In the genomic region with DNA sequence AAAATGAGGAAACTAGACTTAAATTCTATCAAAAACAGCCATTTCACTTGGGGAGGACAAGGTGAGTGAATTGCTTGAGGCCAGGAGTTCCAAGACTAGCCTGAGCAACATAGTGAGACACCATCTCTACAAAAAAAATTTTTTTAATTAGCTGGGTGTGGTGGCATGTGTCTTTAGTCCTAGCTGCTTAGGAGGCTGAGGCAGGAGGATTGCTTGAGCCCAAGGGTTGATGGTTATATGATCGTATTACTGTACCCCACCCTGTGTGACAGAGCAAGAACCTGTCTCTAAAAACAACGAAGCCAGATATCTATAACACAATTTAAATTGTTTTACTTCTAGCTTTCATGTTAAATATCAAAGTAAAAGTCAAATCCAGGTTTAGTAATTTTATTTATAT, we compare ENCODE assay signal across 26 cellular contexts.
DNase-seq lines count a peak whose midpoint lies in the region; ATAC-seq and TF ChIP-seq lines count a peak whose summit lies in the region.
"Had no signal": no experiment of that assay in that cellular context is flagged by ENCODE, and none has a peak within 500 bp of the region (broad histone marks: within the 10 kb centered on the region; RNA-seq: fewer than 3 reads in every experiment).

No MANE protein-coding gene starts in this region.

- H3K4me3 Mint-ChIP-seq in H9 (no peak overlapping the region), WTC11 (no peak overlapping the region), T-cell (no peak overlapping the region)
- H3K4me3 Mint-ChIP-seq in naive thymus-derived CD8-positive, alpha-beta T cell: no peak overlapping the region
- H3K4me3 Mint-ChIP-seq: CD14-positive monocyte; CD4-positive, alpha-beta memory T cell; CD4-positive, CD25-positive, alpha-beta regulatory T cell; CD8-positive, alpha-beta memory T cell had no signal

- H3K27me3 Mint-ChIP-seq in H9 (ENCODE audit: low read depth): no peaks in the 10 kb centered on the region
- no peaks in the 10 kb centered on the region for H3K27me3 Mint-ChIP-seq in WTC11 (ENCODE audit: low read depth)
- H3K27me3 Mint-ChIP-seq in T-cell: no peaks in the 10 kb centered on the region
- no peaks in the 10 kb centered on the region for H3K27me3 Mint-ChIP-seq in naive thymus-derived CD8-positive, alpha-beta T cell
- H3K27me3 Mint-ChIP-seq: CD4-positive, alpha-beta memory T cell; CD4-positive, CD25-positive, alpha-beta regulatory T cell; CD8-positive, alpha-beta memory T cell had no signal

- H3K36me3 ChIP-seq in mesendoderm (ENCODE audit: control insufficient read depth, insufficient read depth, low read length) (no peaks in the 10 kb centered on the region), transverse colon (no peaks in the 10 kb centered on the region)
- H3K36me3 ChIP-seq: BE2C had no signal

- TF ChIP-seq POLR2A in transverse colon (IDR thresholded peaks at IDR 0.05): no peak

- H3K9me3 ChIP-seq in H9 (ENCODE audit: control insufficient read depth, low read depth, low read length) (no peaks in the 10 kb centered on the region), transverse colon (no peaks in the 10 kb centered on the region)
- H3K9me3 ChIP-seq: BE2C, BLaER1 had no signal

- H3K4me3 ChIP-seq in mesendoderm (ENCODE audit: low read length) (no peak overlapping the region), transverse colon (no peak overlapping the region)
- H3K4me3 ChIP-seq: BLaER1, GM12878 had no signal

- H3K56ac ChIP-seq in H9 (ENCODE audit: insufficient read length, low read depth, low read length) (no peak overlapping the region), mesendoderm (ENCODE audit: low read length) (no peak overlapping the region)

- no peak overlapping the region for H3K27ac ChIP-seq in H9 (ENCODE audit: insufficient read length, low read depth, low read length)
- no peak overlapping the region for H3K27ac ChIP-seq in mesendoderm (ENCODE audit: low read depth, low read length)
- H3K27ac ChIP-seq in transverse colon: no peak overlapping the region
- H3K27ac ChIP-seq in caudate nucleus (ENCODE audit: low read depth, low read length): no peak overlapping the region
- H3K27ac ChIP-seq: BLaER1 had no signal

- H3K4me2 ChIP-seq in H9 (ENCODE audit: insufficient read depth, insufficient read length, low read length) (no peak overlapping the region), mesendoderm (ENCODE audit: low read length) (no peak overlapping the region)
- H3K4me2 ChIP-seq: BLaER1 had no signal

- H3K79me1 ChIP-seq in H9 (ENCODE audit: insufficient read depth, low read depth, low read length, poor library complexity, severe bottlenecking): no peaks in the 10 kb centered on the region
- H3K79me1 ChIP-seq in mesendoderm (ENCODE audit: low read length): no peaks in the 10 kb centered on the region

- peaks cover 0 to 4% (median 1%) of the 10 kb centered on the region in 3 experiments; a peak in 4 of 7 replicates for H3K36me3 Mint-ChIP-seq in H9 (ENCODE audit: insufficient read depth in 1 of 3, low read depth in 3 of 3)
- peaks cover 6% of the 10 kb centered on the region for H3K36me3 Mint-ChIP-seq in WTC11
- peaks cover 6% of the 10 kb centered on the region for H3K36me3 Mint-ChIP-seq in T-cell
- H3K36me3 Mint-ChIP-seq in naive thymus-derived CD8-positive, alpha-beta T cell: peaks cover 0 to 6% (median 2%) of the 10 kb centered on the region in 3 donors

- no peaks in the 10 kb centered on the region for H3K27me3 ChIP-seq in H9 (ENCODE audit: insufficient read depth, low read length)
- H3K27me3 ChIP-seq in mesendoderm (ENCODE audit: insufficient read depth, low read length, poor library complexity): no peaks in the 10 kb centered on the region
- no peaks in the 10 kb centered on the region for H3K27me3 ChIP-seq in transverse colon
- H3K27me3 ChIP-seq: BE2C, BLaER1 had no signal

- POLR2A ChIA-PET in WTC11 (lab: Charles Lee) (no interaction called here), T-cell (lab: Charles Lee) (interaction anchor here in 1 of 2 donors (0.6 kb wide), 1 partner anchor 12 kb away, joined by 3 read pairs; no protein-coding TSS in a partner anchor)
- POLR2A ChIA-PET in naive thymus-derived CD8-positive, alpha-beta T cell (lab: Charles Lee): no interaction called here

- no peak overlapping the region for H4K91ac ChIP-seq in H9 (ENCODE audit: insufficient read length, low read depth, low read length)

- H3K18ac ChIP-seq in H9 (ENCODE audit: insufficient read length, low read depth, low read length): no peak overlapping the region
- H3K18ac ChIP-seq in mesendoderm (ENCODE audit: low read length): peak overlapping the region; percentile 18

- H3K9me3 Mint-ChIP-seq in H9 (no peaks in the 10 kb centered on the region), WTC11 (no peaks in the 10 kb centered on the region), T-cell (no peaks in the 10 kb centered on the region)
- H3K9me3 Mint-ChIP-seq in naive thymus-derived CD8-positive, alpha-beta T cell: no peaks in the 10 kb centered on the region
- H3K9me3 Mint-ChIP-seq: CD14-positive monocyte; CD4-positive, alpha-beta memory T cell; CD4-positive, CD25-positive, alpha-beta regulatory T cell; CD8-positive, alpha-beta memory T cell had no signal

- H3K4ac ChIP-seq in H9 (ENCODE audit: low read depth, low read length) (no peak overlapping the region), mesendoderm (ENCODE audit: low read depth, low read length) (no peak overlapping the region)

- no peak overlapping the region for H3T11ph ChIP-seq in H9 (ENCODE audit: low read length)

- no peak overlapping the region for H2AFZ ChIP-seq in H9 (ENCODE audit: low read length)

- TF ChIP-seq CTCF in H9 (conservative IDR thresholded peaks at IDR 0.05) (no peak), WTC11 (IDR thresholded peaks at IDR 0.05) (no peak), transverse colon (IDR thresholded peaks at IDR 0.05) (no peak)

- H3K4me1 ChIP-seq in H9 (ENCODE audit: insufficient read depth, low read length): no peaks in the 10 kb centered on the region; the same call in 1 of the 2 replicates
- H3K4me1 ChIP-seq in mesendoderm (ENCODE audit: control insufficient read depth, low read depth, low read length): no peaks in the 10 kb centered on the region
- H3K4me1 ChIP-seq in transverse colon: no peaks in the 10 kb centered on the region
- H3K4me1 ChIP-seq: BE2C had no signal

- H2BK20ac ChIP-seq in H9 (ENCODE audit: low read depth, low read length, poor library complexity, severe bottlenecking): no peak overlapping the region

- no peak overlapping the region for H4K8ac ChIP-seq in H9 (replicated peaks; ENCODE audit: insufficient read length, low read depth, low read length)
- no peak overlapping the region for H4K8ac ChIP-seq in mesendoderm (ENCODE audit: low read depth, low read length)

- TF ChIP-seq EP300 in transverse colon (IDR thresholded peaks at IDR 0.05; ENCODE audit: low read depth): no peak

- no peak for DNase-seq in H9
- no peak for DNase-seq in WTC11 (ENCODE audit: low spot score)
- DNase-seq in mesendoderm: no peak
- peak; percentile 13 for DNase-seq in transverse colon
- no peak for DNase-seq in T-cell
- no peak for DNase-seq in naive thymus-derived CD8-positive, alpha-beta T cell
- DNase-seq in caudate nucleus (lab: John Stamatoyannopoulos, UW): no peak
- DNase-seq: 8988T; ACHN; BE2C; C1 segment of cervical spinal cord; CD4-positive, alpha-beta memory T cell; CD4-positive, CD25-positive, alpha-beta regulatory T cell; CD8-positive, alpha-beta memory T cell; COR-L47; DMS 273 treated with DMSO at 0.1 percent for 48 hours; DMS153; DMS53; DMS79; DND-41; EL; GDM1 had no signal

- WGBS in H9 (ENCODE audit: extremely low coverage, insufficient read length, low lambda C conversion rate): no CpG with 5 or more reads among the region's 2 CpGs
- WGBS in mesendoderm (ENCODE audit: extremely low coverage, insufficient coverage, low lambda C conversion rate): no CpG with 5 or more reads among the region's 2 CpGs
- WGBS in transverse colon (ENCODE audit: low coverage in 1 of 2), 2 donors: 80 to 86% methylated on average over 1 to 2 of the region's 2 CpGs

- in situ Hi-C loops in transverse colon (cut with MboI; ENCODE audit: low pct_ligation_motif_present in 1 of 4, low pct_unique_long_range_greater_than_20kb in 1 of 4, low sequenced_read_pairs in 3 of 4): no loop called here

- ATAC-seq in WTC11 (no peak), GM21619 (IDR thresholded peaks at IDR 0.05; ENCODE audit: unreplicated experiment) (no peak), T-cell (replicated peaks in 1 of 4) (no peak)
- no peak for ATAC-seq in naive thymus-derived CD8-positive, alpha-beta T cell
- ATAC-seq: GM12878 had no signal

- H3K79me2 ChIP-seq in H9 (ENCODE audit: insufficient read depth, low read length) (no peaks in the 10 kb centered on the region), mesendoderm (ENCODE audit: control insufficient read depth, insufficient read depth, low read length) (no peaks in the 10 kb centered on the region)

- no peaks in the 10 kb centered on the region for H4K20me1 ChIP-seq in H9 (ENCODE audit: control insufficient read depth, insufficient read depth, insufficient read length)

- H3K23ac ChIP-seq in H9 (ENCODE audit: insufficient read length, low read depth, low read length): no peak overlapping the region
- H3K23ac ChIP-seq in mesendoderm (ENCODE audit: low read length): no peak overlapping the region

- peak overlapping the region in 2 of 3 experiments; percentile 11 to 77; a peak in 3 of 7 replicates for H3K27ac Mint-ChIP-seq in H9
- peak overlapping the region; percentile 84; the same call in 1 of the 2 replicates for H3K27ac Mint-ChIP-seq in WTC11
- H3K27ac Mint-ChIP-seq in T-cell: no peak overlapping the region
- H3K27ac Mint-ChIP-seq in naive thymus-derived CD8-positive, alpha-beta T cell: no peak overlapping the region
- H3K27ac Mint-ChIP-seq: CD14-positive monocyte; CD4-positive, alpha-beta memory T cell; CD4-positive, CD25-positive, alpha-beta regulatory T cell had no signal

- H2BK5ac ChIP-seq in H9 (ENCODE audit: insufficient read length, low read length) (no peak overlapping the region), mesendoderm (ENCODE audit: low read length) (no peak overlapping the region)

- no peaks in the 10 kb centered on the region for H3K23me2 ChIP-seq in H9 (ENCODE audit: insufficient read length, low read depth, low read length, poor library complexity, severe bottlenecking)

- H2AK5ac ChIP-seq in H9 (ENCODE audit: insufficient read length, low read length) (no peak overlapping the region), mesendoderm (ENCODE audit: low read length) (no peak overlapping the region)

- H3K14ac ChIP-seq in H9 (ENCODE audit: insufficient read depth, low read length): no peak overlapping the region

- no peak overlapping the region for H3K9ac ChIP-seq in H9 (ENCODE audit: extremely low read depth, insufficient read length, low read length)
- no peak overlapping the region for H3K9ac ChIP-seq in mesendoderm (ENCODE audit: low read length)
- H3K9ac ChIP-seq: BLaER1 had no signal

- peaks cover 5 to 6% of the 10 kb centered on the region in 2 experiments for H3K4me1 Mint-ChIP-seq in H9
- H3K4me1 Mint-ChIP-seq in WTC11: peaks cover 22% of the 10 kb centered on the region
- no peaks in the 10 kb centered on the region for H3K4me1 Mint-ChIP-seq in T-cell
- H3K4me1 Mint-ChIP-seq in naive thymus-derived CD8-positive, alpha-beta T cell: no peaks in the 10 kb centered on the region
- H3K4me1 Mint-ChIP-seq: CD14-positive monocyte; CD4-positive, alpha-beta memory T cell had no signal

- intact Hi-C loops in transverse colon (cut with DNase I; ENCODE audit: low total_unique reads): no loop called here

- H2BK15ac ChIP-seq in H9 (ENCODE audit: low read depth, low read length) (no peak overlapping the region), mesendoderm (replicated peaks; ENCODE audit: low read depth) (no peak overlapping the region)

- no peak overlapping the region for H4K5ac ChIP-seq in H9 (ENCODE audit: insufficient read length, low read depth, low read length)
- no peak overlapping the region for H4K5ac ChIP-seq in mesendoderm (ENCODE audit: low read length)

- no peak overlapping the region for H2BK120ac ChIP-seq in H9 (ENCODE audit: low read depth, low read length, poor library complexity, severe bottlenecking)
- no peak overlapping the region for H2BK120ac ChIP-seq in mesendoderm (ENCODE audit: low read depth, low read length)

- CTCF ChIA-PET in WTC11 (lab: Charles Lee) (no interaction called here), T-cell (lab: Charles Lee) (interaction anchor here in 1 of 2 donors (0.7 kb wide), 1 partner anchor 199 kb away, joined by 4 read pairs; no protein-coding TSS in a partner anchor)

- H2BK12ac ChIP-seq in H9 (ENCODE audit: insufficient read length, low read depth, low read length): no peak overlapping the region

Comparison
In these comparisons a context has a peak if more than half of its experiments do, and no peak if none do; other contexts are left out.
1. H3K27ac Mint-ChIP-seq: peak in H9 (2 of 3) and WTC11 (single experiment); none in T-cell (0 of 2) and naive thymus-derived CD8-positive, alpha-beta T cell (0 of 10).